2 cellular contexts compared by ENCODE assay signal in the genomic region with DNA sequence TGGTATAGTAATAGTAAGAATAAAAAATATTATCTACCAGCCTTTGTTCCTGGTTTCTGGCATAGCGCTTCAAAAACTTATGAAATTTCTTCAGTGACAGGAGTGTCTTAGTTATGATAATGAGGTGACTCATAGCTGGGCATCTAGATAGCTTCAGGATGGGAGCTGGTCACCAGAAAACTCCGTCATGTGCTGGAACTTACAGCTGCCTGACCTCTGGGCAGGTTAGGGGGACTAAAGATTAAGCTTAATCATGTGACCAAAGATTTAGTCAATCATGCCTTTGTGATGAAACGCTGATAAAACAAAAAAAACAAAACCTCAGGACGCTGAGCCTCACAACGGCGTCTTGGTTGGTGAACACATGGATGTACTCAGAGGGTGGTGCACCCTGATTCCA.
TF ChIP-seq lines count a peak whose summit lies in the region.

No MANE protein-coding gene starts in this region.

TF ChIP-seq in HepG2, 621 proteins besides CTCF, POLR2A, EP300 and RAD21:
- peak; percentile 16 to 17; a peak in 1 of 4 replicates for TF ChIP-seq MAFK (conservative IDR thresholded peaks at IDR 0.05 in 1 of 2, IDR thresholded peaks at IDR 0.05 in 1 of 2; ENCODE audit: low read length in 2 of 2)
- TF ChIP-seq MAFF (IDR thresholded peaks at IDR 0.05; ENCODE audit: low read depth, low read length): 0 out of 2 replicates have a peak, but pooled peaks have one; percentile 17
- TF ChIP-seq DNMT3B (CRISPR knock-in tag; conservative IDR thresholded peaks at IDR 0.05): no peak

TF ChIP-seq in GM23338, 12 proteins besides CTCF, POLR2A, EP300 and RAD21 (continued from another document):
- no peak for TF ChIP-seq ZNF331 (CRISPR knock-in tag; IDR thresholded peaks at IDR 0.05; ENCODE audit: low read depth)
- TF ChIP-seq ZNF462 (CRISPR knock-in tag; IDR thresholded peaks at IDR 0.05): no peak
